Comparison of ENCODE assay signal across 22 cellular contexts in the genomic region with DNA sequence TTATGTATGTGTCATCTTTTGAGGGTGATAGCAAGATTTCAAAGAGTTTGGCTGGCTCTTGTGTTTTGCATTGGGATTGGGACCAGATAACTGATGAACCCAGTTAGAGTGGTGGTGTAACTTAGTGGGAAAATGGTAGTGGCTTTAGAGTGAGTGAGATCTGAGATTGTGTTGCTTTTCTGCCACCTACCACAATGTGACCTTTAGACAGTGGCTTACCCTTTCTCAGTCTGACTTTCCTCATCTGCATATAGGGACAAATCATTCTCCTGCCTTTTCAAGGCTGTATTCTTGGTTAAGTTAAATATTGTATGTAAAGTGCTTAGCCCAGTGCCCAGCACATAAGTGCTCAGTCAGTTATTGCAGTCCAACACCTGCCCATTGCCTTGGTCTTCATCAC. TPM values are rescaled to one million over a fixed set of nuclear protein-coding genes. Genes with fewer than 3 reads are reported as not detected.
DNase-seq lines count a peak whose midpoint lies in the region; ATAC-seq and TF ChIP-seq lines count a peak whose summit lies in the region.
"Had no signal": no experiment of that assay in that cellular context is flagged by ENCODE, and none has a peak within 500 bp of the region (broad histone marks: within the 10 kb centered on the region; RNA-seq: fewer than 3 reads in every experiment).

No MANE protein-coding gene starts in this region.

- intact Hi-C loops in activated CD4-positive, alpha-beta T cell treated with anti-CD3 and anti-CD28 coated beads, Interleukin-2, amount 10 ng/mL, durations not matched to agents 24 days and 14 days (cut with micrococcal nuclease): no loop called here
- intact Hi-C loops in CD4-positive, alpha-beta memory T cell (cut with micrococcal nuclease): no loop called here
- intact Hi-C loops in heart left ventricle (cut with DNase I) (loop anchor here in 3 of 10 donors (5.0 to 10.0 kb wide), 3 partner anchors 429 to 893 kb away; no protein-coding TSS in a partner anchor), left ventricle myocardium inferior (cut with micrococcal nuclease) (no loop called here)

- CTCF ChIA-PET in CD4-positive, alpha-beta memory T cell (lab: Charles Lee; ENCODE audit: partially characterized antibody): no interaction called here

- DNase-seq in activated CD4-positive, alpha-beta T cell treated with anti-CD3 and anti-CD28 coated beads, Interleukin-2, amount 10 ng/mL, durations not matched to agents 24 days and 14 days: no peak
- no peak for DNase-seq in activated CD4-positive, alpha-beta T cell treated with anti-CD3 and anti-CD28 coated beads, Interleukin-2, amount 50 U/mL, for 1 hour
- no peak for DNase-seq in CD4-positive, alpha-beta memory T cell
- no peak for DNase-seq in stimulated activated effector memory CD8-positive, alpha-beta T cell treated with anti-CD3 and anti-CD28 coated beads, Interleukin-12 subunit alpha, Interleukin-12 subunit beta, amount 100 ng/mL, for 72 hours (ENCODE audit: low spot score in 2 of 2)
- DNase-seq in heart left ventricle (no peak), GM19240 (ENCODE audit: insufficient read length, low spot score) (no peak), left ventricle myocardium inferior (no peak)
- DNase-seq: DMS79, GOT3, MG63, NCI-H1417, NCI-H1694 treated with DMSO at 0.1 percent for 48 hours, NCI-H2081 treated with DMSO at 0.1 percent for 48 hours, NCI-H2171 treated with DMSO at 0.1 percent for 48 hours, NCI-H526, Peyer's patch had no signal

- peaks cover 49% of the 10 kb centered on the region for H3K4me1 Mint-ChIP-seq in activated CD4-positive, alpha-beta T cell treated with anti-CD3 and anti-CD28 coated beads, Interleukin-2, amount 10 ng/mL, durations not matched to agents 24 days and 14 days
- peaks cover 25 to 52% (median 37%) of the 10 kb centered on the region in 4 donors for H3K4me1 Mint-ChIP-seq in CD4-positive, alpha-beta memory T cell
- peaks cover 13% of the 10 kb centered on the region for H3K4me1 Mint-ChIP-seq in stimulated activated effector memory CD8-positive, alpha-beta T cell treated with anti-CD3 and anti-CD28 coated beads, Interleukin-12 subunit alpha, Interleukin-12 subunit beta, amount 100 ng/mL, for 72 hours

- H3K27me3 Mint-ChIP-seq in activated CD4-positive, alpha-beta T cell treated with anti-CD3 and anti-CD28 coated beads, Interleukin-2, amount 10 ng/mL, durations not matched to agents 24 days and 14 days: no peaks in the 10 kb centered on the region
- no peaks in the 10 kb centered on the region for H3K27me3 Mint-ChIP-seq in CD4-positive, alpha-beta memory T cell

- no peak overlapping the region for H3K4me3 ChIP-seq in CD4-positive, alpha-beta memory T cell (ENCODE audit: low read length in 2 of 2)
- H3K4me3 ChIP-seq in heart left ventricle: no peak overlapping the region
- no peak overlapping the region for H3K4me3 ChIP-seq in left ventricle myocardium inferior
- H3K4me3 ChIP-seq: K562, MG63, Peyer's patch, SJSA1 had no signal

- peaks cover 47% of the 10 kb centered on the region for H3K4me1 ChIP-seq in CD4-positive, alpha-beta memory T cell (ENCODE audit: insufficient read depth, low read length)
- H3K4me1 ChIP-seq in heart left ventricle: no peaks in the 10 kb centered on the region
- H3K4me1 ChIP-seq in left ventricle myocardium inferior: no peaks in the 10 kb centered on the region
- H3K4me1 ChIP-seq: Peyer's patch had no signal

- peak overlapping the region; percentile 45 for H3K27ac Mint-ChIP-seq in activated CD4-positive, alpha-beta T cell treated with anti-CD3 and anti-CD28 coated beads, Interleukin-2, amount 10 ng/mL, durations not matched to agents 24 days and 14 days
- H3K27ac Mint-ChIP-seq in CD4-positive, alpha-beta memory T cell: peak overlapping the region in 4 of 7 donors; percentile 5 to 86 (median 65)
- H3K27ac Mint-ChIP-seq in stimulated activated effector memory CD8-positive, alpha-beta T cell treated with anti-CD3 and anti-CD28 coated beads, Interleukin-12 subunit alpha, Interleukin-12 subunit beta, amount 100 ng/mL, for 72 hours: no peak overlapping the region

- no peak overlapping the region for H3K27ac ChIP-seq in CD4-positive, alpha-beta memory T cell (ENCODE audit: low read depth, low read length)
- H3K27ac ChIP-seq in heart left ventricle: no peak overlapping the region
- H3K27ac ChIP-seq in left ventricle myocardium inferior (replicated peaks): no peak overlapping the region
- H3K27ac ChIP-seq: C4-2B, HL-60, Peyer's patch, SJSA1 had no signal

- H3K36me3 ChIP-seq in CD4-positive, alpha-beta memory T cell (ENCODE audit: insufficient read depth, low read length): no peaks in the 10 kb centered on the region
- H3K36me3 ChIP-seq in heart left ventricle: peaks cover 0 to 25% (median 0%) of the 10 kb centered on the region in 9 donors
- H3K36me3 ChIP-seq in left ventricle myocardium inferior: no peaks in the 10 kb centered on the region
- H3K36me3 ChIP-seq: Peyer's patch had no signal

- H3K9me3 ChIP-seq in CD4-positive, alpha-beta memory T cell (ENCODE audit: control insufficient read depth in 1 of 2, low read length in 2 of 2): no peaks in the 10 kb centered on the region
- no peaks in the 10 kb centered on the region for H3K9me3 ChIP-seq in heart left ventricle
- H3K9me3 ChIP-seq in left ventricle myocardium inferior (replicated peaks): no peaks in the 10 kb centered on the region
- H3K9me3 ChIP-seq: MG63, Peyer's patch, SJSA1 had no signal

- H3K4me3 Mint-ChIP-seq in activated CD4-positive, alpha-beta T cell treated with anti-CD3 and anti-CD28 coated beads, Interleukin-2, amount 10 ng/mL, durations not matched to agents 24 days and 14 days: no peak overlapping the region
- no peak overlapping the region for H3K4me3 Mint-ChIP-seq in CD4-positive, alpha-beta memory T cell
- no peak overlapping the region for H3K4me3 Mint-ChIP-seq in stimulated activated effector memory CD8-positive, alpha-beta T cell treated with anti-CD3 and anti-CD28 coated beads, Interleukin-12 subunit alpha, Interleukin-12 subunit beta, amount 100 ng/mL, for 72 hours

- H3K36me3 Mint-ChIP-seq in activated CD4-positive, alpha-beta T cell treated with anti-CD3 and anti-CD28 coated beads, Interleukin-2, amount 10 ng/mL, durations not matched to agents 24 days and 14 days (ENCODE audit: low read depth): peaks cover 75% of the 10 kb centered on the region
- H3K36me3 Mint-ChIP-seq in CD4-positive, alpha-beta memory T cell: no peaks in the 10 kb centered on the region
- peaks cover 50% of the 10 kb centered on the region for H3K36me3 Mint-ChIP-seq in stimulated activated effector memory CD8-positive, alpha-beta T cell treated with anti-CD3 and anti-CD28 coated beads, Interleukin-12 subunit alpha, Interleukin-12 subunit beta, amount 100 ng/mL, for 72 hours

- POLR2A ChIA-PET in CD4-positive, alpha-beta memory T cell (lab: Charles Lee; ENCODE audit: partially characterized antibody): no interaction called here

- TF ChIP-seq POLR2A in heart left ventricle (IDR thresholded peaks at IDR 0.05): no peak

- peak; percentile 53 for ATAC-seq in HG02763 (IDR thresholded peaks at IDR 0.05; ENCODE audit: unreplicated experiment)
- peak; percentile 62 for ATAC-seq in stimulated activated effector memory CD8-positive, alpha-beta T cell treated with anti-CD3 and anti-CD28 coated beads, Interleukin-12 subunit alpha, Interleukin-12 subunit beta, amount 100 ng/mL, for 72 hours
- no peak for ATAC-seq in heart left ventricle
- ATAC-seq: HepG2, K562 had no signal

- H3K9me3 Mint-ChIP-seq in activated CD4-positive, alpha-beta T cell treated with anti-CD3 and anti-CD28 coated beads, Interleukin-2, amount 10 ng/mL, durations not matched to agents 24 days and 14 days: no peaks in the 10 kb centered on the region
- H3K9me3 Mint-ChIP-seq in CD4-positive, alpha-beta memory T cell: no peaks in the 10 kb centered on the region
- no peaks in the 10 kb centered on the region for H3K9me3 Mint-ChIP-seq in stimulated activated effector memory CD8-positive, alpha-beta T cell treated with anti-CD3 and anti-CD28 coated beads, Interleukin-12 subunit alpha, Interleukin-12 subunit beta, amount 100 ng/mL, for 72 hours

- no peak for TF ChIP-seq CTCF in heart left ventricle (IDR thresholded peaks at IDR 0.05)
- no peak for TF ChIP-seq CTCF in left ventricle myocardium inferior (IDR thresholded peaks at IDR 0.05; ENCODE audit: borderline replicate concordance)

- no peaks in the 10 kb centered on the region for H3K27me3 ChIP-seq in CD4-positive, alpha-beta memory T cell (ENCODE audit: insufficient read depth, low read length)
- no peaks in the 10 kb centered on the region for H3K27me3 ChIP-seq in heart left ventricle
- H3K27me3 ChIP-seq in left ventricle myocardium inferior (ENCODE audit: low read depth): no peaks in the 10 kb centered on the region
- H3K27me3 ChIP-seq: MG63, Peyer's patch, SJSA1 had no signal

RNA-seq across cellular contexts. Expression of gene CENPF, which starts 31.3 kb away (rescaled TPM):
- total RNA-seq in activated CD4-positive, alpha-beta T cell treated with anti-CD3 and anti-CD28 coated beads, Interleukin-2, amount 10 ng/mL, durations not matched to agents 24 days and 14 days: 54.4 and 63.0 TPM in 2 replicates
- 1 to 10 TPM; 2.2 to 2.8 TPM for total RNA-seq in CD4-positive, alpha-beta memory T cell
- under 1 TPM; 0.02 to 0.92 TPM for polyA plus RNA-seq in CD4-positive, alpha-beta memory T cell
- 1 to 10 TPM in 5 of 9 donors, under 1 TPM in 4; 0.13 to 8.8 (median 1.1) TPM for total RNA-seq in heart left ventricle
- polyA plus RNA-seq in heart left ventricle: under 1 TPM; 0.04 to 0.46 TPM
- total RNA-seq in left ventricle myocardium inferior: 1.7 TPM

Comparison
In these comparisons a context has a peak if more than half of its experiments do, and no peak if none do; other contexts are left out.
1. ATAC-seq: peak in HG02763 (single experiment) and stimulated activated effector memory CD8-positive, alpha-beta T cell treated with anti-CD3 and anti-CD28 coated beads, Interleukin-12 subunit alpha, Interleukin-12 subunit beta, amount 100 ng/mL, for 72 hours (single experiment); none in heart left ventricle (0 of 4).